Comparison of ENCODE assay signal across 7 cellular contexts in the genomic region with DNA sequence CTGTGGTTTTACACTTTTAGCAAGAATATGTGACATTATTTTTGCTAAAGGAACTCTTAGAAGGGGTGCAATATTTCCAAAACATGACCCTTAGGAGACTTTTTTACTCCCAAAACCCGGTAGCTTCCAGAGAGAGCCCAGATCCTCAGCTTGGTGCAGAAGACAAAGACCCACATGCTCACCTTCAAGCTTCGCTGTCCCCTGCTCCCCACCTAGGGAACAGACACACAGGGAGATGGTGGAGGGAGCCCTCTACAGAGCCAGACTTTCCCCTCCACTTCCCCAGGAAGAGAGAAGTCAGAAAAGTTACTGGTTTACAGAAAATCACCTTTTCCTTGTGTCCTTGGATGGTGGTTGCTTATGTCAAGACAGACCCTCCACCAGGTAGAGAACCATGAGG. TPM values are rescaled to one million over a fixed set of nuclear protein-coding genes. Genes with fewer than 3 reads are reported as not detected.
"Had no signal": no experiment of that assay in that cellular context is flagged by ENCODE, and none has a peak within 500 bp of the region (broad histone marks: within the 10 kb centered on the region; RNA-seq: fewer than 3 reads in every experiment).

No MANE protein-coding gene starts in this region.

- H2AFZ ChIP-seq: GM23338 had no signal

- H3K4me3 Mint-ChIP-seq: GM23338, H9 had no signal

- H3K4me2 ChIP-seq: GM23338 had no signal

- DNase-seq: HCEC 1CT, IMR-90 had no signal

- H3K9me3 Mint-ChIP-seq: GM23338, H9 had no signal

- H3K4me3 ChIP-seq: GM23338 had no signal

- ATAC-seq: GM23338 had no signal

- FAIRE-seq: H1, H54, HTR-8/SVneo had no signal

- H3K27ac Mint-ChIP-seq: GM23338, H9 had no signal

- H3K4me1 Mint-ChIP-seq: GM23338 had no signal

RNA-seq across cellular contexts. Expression of gene CST4, which starts 5.0 kb away (rescaled TPM):
- total RNA-seq: GM23338, H1, H9, IMR-90 had no signal
- polyA plus RNA-seq: GM23338, H1, IMR-90 had no signal
